Comparison of ENCODE assay signal across 8 cellular contexts in the genomic region with DNA sequence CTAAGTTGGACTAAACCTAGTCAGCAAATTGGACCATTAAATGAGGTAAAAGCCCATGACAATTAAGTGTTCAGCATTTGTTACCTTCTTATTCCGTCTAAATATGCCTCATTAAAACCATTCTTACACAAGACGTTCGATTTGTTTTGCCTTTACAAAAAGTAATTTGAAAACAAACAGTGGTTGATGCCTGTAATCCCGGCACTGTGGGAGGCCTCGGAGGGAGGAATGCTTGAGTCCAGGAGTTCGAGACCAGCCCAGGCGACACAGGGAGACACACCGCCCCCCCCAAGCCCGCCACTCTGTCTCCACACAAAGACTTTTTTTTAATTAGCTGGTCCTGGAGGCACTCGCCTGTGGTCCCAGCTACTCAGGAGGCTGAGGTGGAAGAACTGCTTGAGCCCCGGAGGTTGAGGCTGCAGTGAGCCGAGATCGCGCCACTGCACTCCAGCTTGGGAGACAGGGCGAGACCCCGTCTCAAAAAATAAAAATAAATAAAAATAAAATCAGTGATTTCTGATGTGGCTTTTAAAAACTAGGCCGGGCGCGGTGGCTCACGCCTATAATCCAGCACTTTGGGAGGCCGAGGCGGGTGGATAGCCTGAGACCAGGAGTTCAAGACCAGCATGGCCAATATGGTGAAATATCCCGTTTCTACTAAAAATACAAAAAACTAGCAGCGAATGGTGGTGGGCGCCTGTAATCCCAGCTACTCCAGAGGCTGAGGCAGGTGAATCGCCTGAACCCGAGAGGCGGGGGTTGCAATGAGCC. TPM values are rescaled to one million over a fixed set of nuclear protein-coding genes. Genes with fewer than 3 reads are reported as not detected.
A peak's percentile ranks its signal among the peaks of the same experiment; 100 is the strongest.
DNase-seq lines count a peak whose midpoint lies in the region; ATAC-seq and TF ChIP-seq lines count a peak whose summit lies in the region.

No MANE protein-coding gene starts in this region.

- ATAC-seq in CD8-positive, alpha-beta T cell = no peak
- no peak for ATAC-seq in stimulated activated effector memory CD8-positive, alpha-beta T cell treated with anti-CD3 and anti-CD28 coated beads, Interleukin-12 subunit alpha, Interleukin-12 subunit beta, amount 100 ng/mL, for 72 hours
- ATAC-seq in esophagus mucosa (no peak), HG03469 (IDR thresholded peaks at IDR 0.05; ENCODE audit: unreplicated experiment) (no peak)

- POLR2A ChIA-PET in CD8-positive, alpha-beta T cell (lab: Charles Lee) = interaction anchor here (0.7 to 1.9 kb wide), 11 partner anchors 9 to 495 kb away, joined by 3 to 8 read pairs (median 5); partner anchors contain the start of genes SPRYD3 and TARBP2

- peak overlapping the region; percentile 98 for H3K27ac Mint-ChIP-seq in CD8-positive, alpha-beta T cell
- H3K27ac Mint-ChIP-seq in IgD-negative memory B cell = peak overlapping the region; percentile 99 to 100 (median 100)
- H3K27ac Mint-ChIP-seq in stimulated activated effector memory CD8-positive, alpha-beta T cell treated with anti-CD3 and anti-CD28 coated beads, Interleukin-12 subunit alpha, Interleukin-12 subunit beta, amount 100 ng/mL, for 72 hours = peak overlapping the region; percentile 99

- H3K27me3 ChIP-seq in CD8-positive, alpha-beta T cell (ENCODE audit: insufficient read depth, low read length) = no peaks in the 10 kb centered on the region

- no peaks in the 10 kb centered on the region for H3K9me3 ChIP-seq in CD8-positive, alpha-beta T cell (ENCODE audit: low read length)

- H3K27me3 Mint-ChIP-seq in CD8-positive, alpha-beta T cell (ENCODE audit: low read depth) = peaks cover 7% of the 10 kb centered on the region
- H3K27me3 Mint-ChIP-seq in IgD-negative memory B cell = no peaks in the 10 kb centered on the region

- peak overlapping the region; percentile 21 for H3K4me3 ChIP-seq in CD8-positive, alpha-beta T cell (ENCODE audit: low read depth, low read length)

- TF ChIP-seq CTCF in CD8-positive, alpha-beta T cell (IDR thresholded peaks at IDR 0.05) = no peak

- peaks cover 4% of the 10 kb centered on the region for H3K36me3 ChIP-seq in CD8-positive, alpha-beta T cell (ENCODE audit: insufficient read depth, low read length)

- intact Hi-C loops in CD8-positive, alpha-beta T cell (cut with DNase I, micrococcal nuclease) = loop anchor here (5.0 to 10.0 kb wide), 5 partner anchors 437 to 1978 kb away; partner anchors contain the start of genes ACVR1B (in 2 of the 2), DAZAP2 (in 1 of the 2), PRR13 (in 1 of the 2) and SLC11A2 (in 1 of the 2)

- H3K9me3 Mint-ChIP-seq in CD8-positive, alpha-beta T cell = no peaks in the 10 kb centered on the region
- H3K9me3 Mint-ChIP-seq in IgD-negative memory B cell = no peaks in the 10 kb centered on the region
- H3K9me3 Mint-ChIP-seq in stimulated activated effector memory CD8-positive, alpha-beta T cell treated with anti-CD3 and anti-CD28 coated beads, Interleukin-12 subunit alpha, Interleukin-12 subunit beta, amount 100 ng/mL, for 72 hours = no peaks in the 10 kb centered on the region

- H3K4me1 ChIP-seq in CD8-positive, alpha-beta T cell (ENCODE audit: insufficient read depth, low read length) = peaks cover 43% of the 10 kb centered on the region

- peaks cover 25% of the 10 kb centered on the region for H3K36me3 Mint-ChIP-seq in CD8-positive, alpha-beta T cell
- H3K36me3 Mint-ChIP-seq in IgD-negative memory B cell = peaks cover 4% of the 10 kb centered on the region
- H3K36me3 Mint-ChIP-seq in stimulated activated effector memory CD8-positive, alpha-beta T cell treated with anti-CD3 and anti-CD28 coated beads, Interleukin-12 subunit alpha, Interleukin-12 subunit beta, amount 100 ng/mL, for 72 hours = peaks cover 46% of the 10 kb centered on the region

- DNase-seq in CD8-positive, alpha-beta T cell = peak in 1 of 7 experiments; percentile 49
- DNase-seq in islet precursor cell (peak; percentile 78), MV-4-11 (lab: John Stamatoyannopoulos, UW) (no peak)
- DNase-seq in stimulated activated effector memory CD8-positive, alpha-beta T cell treated with anti-CD3 and anti-CD28 coated beads, Interleukin-12 subunit alpha, Interleukin-12 subunit beta, amount 100 ng/mL, for 72 hours (ENCODE audit: low spot score in 2 of 2) = no peak

- H3K27ac ChIP-seq in CD8-positive, alpha-beta T cell (ENCODE audit: low read depth, low read length) = peak overlapping the region; percentile 67
- peak overlapping the region; percentile 93 for H3K27ac ChIP-seq in angular gyrus (ENCODE audit: low read depth, low read length)

- H3K4me3 Mint-ChIP-seq in CD8-positive, alpha-beta T cell = peak overlapping the region; percentile 100
- H3K4me3 Mint-ChIP-seq in IgD-negative memory B cell = peak overlapping the region; percentile 97 to 99 (median 98)
- peak overlapping the region; percentile 100 for H3K4me3 Mint-ChIP-seq in stimulated activated effector memory CD8-positive, alpha-beta T cell treated with anti-CD3 and anti-CD28 coated beads, Interleukin-12 subunit alpha, Interleukin-12 subunit beta, amount 100 ng/mL, for 72 hours

- peaks cover 41% of the 10 kb centered on the region for H3K4me1 Mint-ChIP-seq in CD8-positive, alpha-beta T cell (ENCODE audit: low read depth)
- H3K4me1 Mint-ChIP-seq in IgD-negative memory B cell = peaks cover 32 to 35% (median 32%) of the 10 kb centered on the region in 3 donors
- H3K4me1 Mint-ChIP-seq in stimulated activated effector memory CD8-positive, alpha-beta T cell treated with anti-CD3 and anti-CD28 coated beads, Interleukin-12 subunit alpha, Interleukin-12 subunit beta, amount 100 ng/mL, for 72 hours = peaks cover 42% of the 10 kb centered on the region

- CTCF ChIA-PET in CD8-positive, alpha-beta T cell (lab: Charles Lee) = interaction anchor here (0.9 to 2.5 kb wide), 6 partner anchors 41 to 1481 kb away, joined by 3 to 7 read pairs (median 4); no protein-coding TSS in a partner anchor

RNA-seq across cellular contexts. Expression of gene EIF4B, which starts 0.9 kb away (rescaled TPM):
- 100 to 1,000 TPM; 709 to 741 TPM for total RNA-seq in CD8-positive, alpha-beta T cell
- polyA plus RNA-seq in IgD-negative memory B cell = 104 TPM
- total RNA-seq in esophagus mucosa = 344 TPM

RNA-seq across cellular contexts. Expression of gene TNS2, which starts 44.5 kb away (rescaled TPM):
- total RNA-seq in CD8-positive, alpha-beta T cell = 1 to 10 TPM; 2.5 to 3.2 TPM
- not detected for polyA plus RNA-seq in IgD-negative memory B cell
- total RNA-seq in esophagus mucosa = 10.6 TPM

RNA-seq across cellular contexts. Expression of gene KRT18, which starts 56.5 kb away (rescaled TPM):
- 1 to 10 TPM; 3.5 to 4.2 TPM for total RNA-seq in CD8-positive, alpha-beta T cell
- 2.6 TPM for polyA plus RNA-seq in IgD-negative memory B cell
- total RNA-seq in esophagus mucosa = 80.0 TPM

Comparison
In these comparisons a context has a peak if more than half of its experiments do, and no peak if none do; other contexts are left out.
1. RNA of gene KRT18, which starts 56.5 kb away (total RNA-seq): 80.0 TPM in esophagus mucosa (single experiment); 3.5 to 4.2 TPM in CD8-positive, alpha-beta T cell; every median in the first group is over 10 times any median in the second.
2. Peak in every context shown above with its lines, with median percentiles within 50 percentile points of each other: H3K27ac Mint-ChIP-seq and H3K4me3 Mint-ChIP-seq.